Comparison of ENCODE assay signal across 8 cellular contexts in the genomic region with DNA sequence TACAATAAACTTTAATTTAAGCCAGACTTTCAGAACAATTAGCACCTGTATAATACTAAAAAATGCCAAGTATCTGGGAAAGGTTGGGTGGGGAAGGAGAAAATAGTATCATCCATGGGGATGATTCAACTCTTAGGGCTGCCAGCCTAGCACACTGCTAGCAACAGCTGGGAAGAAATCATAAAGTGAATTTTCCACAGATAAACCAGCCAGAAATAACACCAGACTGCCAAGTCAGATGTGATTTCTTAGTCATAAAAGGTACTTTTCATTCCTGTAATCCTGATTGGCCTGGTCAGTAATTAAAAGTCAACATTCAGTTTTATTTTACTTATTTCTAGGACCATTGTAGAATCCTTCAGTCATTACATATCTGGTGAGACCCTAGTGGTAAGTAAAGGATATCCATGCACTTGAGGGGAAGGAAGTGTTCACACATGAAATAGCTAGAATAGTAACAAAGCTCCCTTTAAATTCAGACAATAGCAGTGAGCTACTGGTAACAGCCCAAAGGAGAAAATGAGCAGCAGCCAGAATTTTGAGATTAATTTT. TPM values are rescaled to one million over a fixed set of nuclear protein-coding genes. Genes with fewer than 3 reads are reported as not detected.
DNase-seq lines count a peak whose midpoint lies in the region; ATAC-seq and TF ChIP-seq lines count a peak whose summit lies in the region.

No MANE protein-coding gene starts in this region.

- H3K9ac ChIP-seq in OCI-LY3 (ENCODE audit: low read length) (no peak overlapping the region), skeletal muscle tissue (ENCODE audit: low read depth in 1 of 3, low read length in 3 of 3) (no peak overlapping the region)

- H3K4me3 ChIP-seq in OCI-LY3 (ENCODE audit: low read length) = peak overlapping the region; percentile 57
- no peak overlapping the region for H3K4me3 ChIP-seq in skeletal muscle tissue (ENCODE audit: low read length in 3 of 3)
- no peak overlapping the region for H3K4me3 ChIP-seq in effector memory CD4-positive, alpha-beta T cell (ENCODE audit: insufficient read depth, low read depth, low read length, poor library complexity, severe bottlenecking)

- H3K36me3 ChIP-seq in OCI-LY3 (replicated peaks; ENCODE audit: low read depth, low read length) (no peaks in the 10 kb centered on the region), skeletal muscle tissue (ENCODE audit: control insufficient read depth in 3 of 3, insufficient read depth in 3 of 3, low read length in 3 of 3) (no peaks in the 10 kb centered on the region)
- H3K36me3 ChIP-seq in effector memory CD4-positive, alpha-beta T cell (ENCODE audit: control insufficient read depth, insufficient read depth, low read length) = no peaks in the 10 kb centered on the region

- no peak overlapping the region for H2AFZ ChIP-seq in OCI-LY3 (ENCODE audit: low read depth, low read length)

- H3K27ac ChIP-seq in OCI-LY3 (ENCODE audit: low read length) = no peak overlapping the region
- peak overlapping the region; percentile 75 for H3K27ac ChIP-seq in skeletal muscle tissue (ENCODE audit: low read depth, low read length)
- no peak overlapping the region for H3K27ac ChIP-seq in effector memory CD4-positive, alpha-beta T cell (ENCODE audit: insufficient read depth, low read length, poor library complexity, severe bottlenecking)

- H3K9me3 ChIP-seq in OCI-LY3 (ENCODE audit: insufficient read depth, low read length) = no peaks in the 10 kb centered on the region
- no peaks in the 10 kb centered on the region for H3K9me3 ChIP-seq in skeletal muscle tissue (ENCODE audit: control insufficient read depth in 3 of 3, low read length in 3 of 3)
- H3K9me3 ChIP-seq in effector memory CD4-positive, alpha-beta T cell (ENCODE audit: control insufficient read depth, low read length) = no peaks in the 10 kb centered on the region

- peaks cover 69% of the 10 kb centered on the region for H3K79me2 ChIP-seq in OCI-LY3 (ENCODE audit: low read length)

- DNase-seq in SHP77 (lab: John Stamatoyannopoulos, UW) (no peak), NCI-H2171 (lab: John Stamatoyannopoulos, UW) (no peak), putamen (ENCODE audit: low spot score) (no peak)
- DNase-seq in effector memory CD4-positive, alpha-beta T cell = no peak

- H4K20me1 ChIP-seq in OCI-LY3 (ENCODE audit: insufficient read depth, low read length) = peaks cover 56% of the 10 kb centered on the region

- peak overlapping the region; percentile 82 for H3K4me2 ChIP-seq in OCI-LY3 (ENCODE audit: low read length)

- TF ChIP-seq CTCF in OCI-LY3 (IDR thresholded peaks at IDR 0.05; ENCODE audit: low read depth, low read length) = no peak

- H3K4me1 ChIP-seq in OCI-LY3 (ENCODE audit: low read length) (peaks cover 63% of the 10 kb centered on the region), skeletal muscle tissue (ENCODE audit: control insufficient read depth in 3 of 3, insufficient read depth in 3 of 3, low read length in 3 of 3) (peaks cover 28 to 47% (median 35%) of the 10 kb centered on the region in 3 donors)
- peaks cover 6% of the 10 kb centered on the region for H3K4me1 ChIP-seq in effector memory CD4-positive, alpha-beta T cell (ENCODE audit: control insufficient read depth, insufficient read depth, low read length, poor library complexity, severe bottlenecking)

- peaks cover 8% of the 10 kb centered on the region; the same call in 1 of the 2 replicates for H3K27me3 ChIP-seq in OCI-LY3 (ENCODE audit: low read depth, low read length)
- H3K27me3 ChIP-seq in skeletal muscle tissue (ENCODE audit: control insufficient read depth in 3 of 3, insufficient read depth in 3 of 3, low read length in 3 of 3) = no peaks in the 10 kb centered on the region
- no peaks in the 10 kb centered on the region for H3K27me3 ChIP-seq in effector memory CD4-positive, alpha-beta T cell (replicated peaks; ENCODE audit: control insufficient read depth, insufficient read depth, low read length, poor library complexity, severe bottlenecking)

- ATAC-seq in GM21526 (IDR thresholded peaks at IDR 0.05; ENCODE audit: low FRiP score, unreplicated experiment) = peak; percentile 5
- ATAC-seq in esophagus mucosa = peak; percentile 24

RNA-seq across cellular contexts. Expression of gene LIMS1, which starts 59.4 kb away (rescaled TPM):
- total RNA-seq in esophagus mucosa (29.1 TPM), skeletal muscle tissue (26.6 TPM)
